ENCODE assay signal across 1 cellular context in genomic region chr17:9646556-9646905, GRCh38.
TF ChIP-seq lines count a peak whose summit lies in the region.

No MANE protein-coding gene starts in this region.

TF ChIP-seq in HCT116, 20 proteins besides CTCF, POLR2A, EP300 and RAD21 (continued from another document):
- no peak for TF ChIP-seq ZFX (IDR thresholded peaks at IDR 0.05)
- no peak for TF ChIP-seq CBX3 (IDR thresholded peaks at IDR 0.05; ENCODE audit: low read depth)
- TF ChIP-seq EGR1 (IDR thresholded peaks at IDR 0.05; ENCODE audit: low read depth): no peak
- no peak for TF ChIP-seq ZBTB33 (IDR thresholded peaks at IDR 0.05; ENCODE audit: extremely low read depth, insufficient replicate concordance, low read length)
- no peak for TF ChIP-seq ATF3 (IDR thresholded peaks at IDR 0.05)
- no peak for TF ChIP-seq EZH2 (IDR thresholded peaks at IDR 0.05)
